In the genomic region with DNA sequence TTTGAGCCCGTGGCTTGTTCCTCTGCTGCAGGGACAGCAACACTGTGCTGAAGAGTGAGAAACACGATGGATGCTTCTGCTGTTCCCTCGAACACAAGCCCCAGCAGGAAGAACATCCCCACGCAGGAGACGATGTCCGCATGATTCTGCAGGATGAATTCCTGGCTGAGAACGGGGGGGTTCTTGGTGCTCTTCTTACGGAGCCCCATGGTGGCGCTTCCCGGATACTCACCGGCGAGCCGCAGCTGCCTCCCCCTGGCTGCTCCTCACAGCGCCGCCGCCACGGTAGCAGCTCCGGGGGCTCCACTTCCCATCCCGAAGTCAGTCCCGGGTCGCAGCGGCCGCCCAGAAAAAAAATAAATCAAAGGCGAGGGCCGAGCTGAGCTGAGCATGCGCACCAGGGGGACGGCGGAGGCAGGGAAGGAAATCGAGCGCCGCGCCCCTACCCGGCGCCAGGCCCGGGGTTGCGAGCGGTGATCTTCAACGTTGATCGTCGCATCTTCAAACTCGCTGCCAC, we compare ENCODE assay signal across 8 cellular contexts. TPM values are rescaled to one million over a fixed set of nuclear protein-coding genes. Genes with fewer than 3 reads are reported as not detected.
A peak's percentile ranks its signal among the peaks of the same experiment; 100 is the strongest.
DNase-seq lines count a peak whose midpoint lies in the region; ATAC-seq, FAIRE-seq and TF ChIP-seq lines count a peak whose summit lies in the region.

TSS of gene TRAM1L1 (minus strand) at position 392 of the 517 bp plus-strand sequence. CDS start at position 209, 183 bp downstream.

- no peaks in the 10 kb centered on the region for H3K36me3 ChIP-seq in NT2/D1 (ENCODE audit: insufficient read depth, insufficient read length, low read length)

- TF ChIP-seq CTCF in D721Med (IDR thresholded peaks at IDR 0.05; ENCODE audit: insufficient read depth, missing control alignments), result no peak

- H3K27ac ChIP-seq in skin epidermis, result peak within 1 kb of the TSS in 18 of 21 experiments; percentile 39 to 85 (median 68)

- no peak for FAIRE-seq in D721Med (lab: Jason Lieb, UNC)

- DNase-seq in D721Med (ENCODE audit: insufficient read length, low spot score) (peak; percentile 16), NT2/D1 (ENCODE audit: low read depth, low spot score) (peak; percentile 15), cerebellum (ENCODE audit: low spot score) (peak; percentile 62), islet precursor cell (peak; percentile 92), A172 (ENCODE audit: low spot score) (no peak)

- H3K4me3 ChIP-seq in NT2/D1 (ENCODE audit: insufficient read length, low read depth) (peak within 1 kb of the TSS; percentile 46), skin epidermis (peak within 1 kb of the TSS; percentile 36 to 52 (median 45))

- peak within 1 kb of the TSS; percentile 63 for H3K9ac ChIP-seq in NT2/D1 (ENCODE audit: insufficient read length, low read depth)

- ATAC-seq in HG02642 (IDR thresholded peaks at IDR 0.05; ENCODE audit: poor library complexity, unreplicated experiment), result peak; percentile 90
- no peak for ATAC-seq in HG03457 (IDR thresholded peaks at IDR 0.05; ENCODE audit: unreplicated experiment)

- no peaks in the 10 kb centered on the region for H3K27me3 ChIP-seq in NT2/D1 (ENCODE audit: insufficient read depth, insufficient read length)

- no peaks in the 10 kb centered on the region for H3K9me3 ChIP-seq in NT2/D1 (ENCODE audit: insufficient read depth, low read length)

- no peaks in the 10 kb centered on the region for H3K4me1 ChIP-seq in NT2/D1 (ENCODE audit: insufficient read depth, insufficient read length)

RNA-seq across cellular contexts. Expression of gene TRAM1L1, which starts in this region (rescaled TPM):
- 17.2 TPM for total RNA-seq in cerebellum
- not detected in 2 replicates for total RNA-seq in A172 (2014; rRNA removed; shearing (Covaris generic))

Comparison
In these comparisons a context has a peak if more than half of its experiments do, and no peak if none do; other contexts are left out.
1. RNA of gene TRAM1L1 (total RNA-seq): 17.2 TPM in cerebellum (single experiment); not detected in A172; every median in the first group is over 10 times any median in the second.